8 cellular contexts compared by ENCODE assay signal in genomic region chr6:159973951-159974350, GRCh38. TPM values are rescaled to one million over a fixed set of nuclear protein-coding genes. Genes with fewer than 3 reads are reported as not detected.
A peak's percentile ranks its signal among the peaks of the same experiment; 100 is the strongest.
DNase-seq lines count a peak whose midpoint lies in the region; ATAC-seq and TF ChIP-seq lines count a peak whose summit lies in the region.

No MANE protein-coding gene starts in this region.

- POLR2A ChIA-PET in CD4-positive, alpha-beta T cell (lab: Charles Lee): interaction anchor here (0.9 to 1.7 kb wide), 5 partner anchors 9 to 247 kb away, joined by 3 to 5 read pairs (median 3); partner anchors contain the start of gene WTAP

- H3K27ac ChIP-seq in CD4-positive, alpha-beta T cell (ENCODE audit: low read depth, low read length): no peak overlapping the region
- H3K27ac ChIP-seq in body of pancreas: peak overlapping the region in 2 of 4 donors; percentile 28 to 50

- CTCF ChIA-PET in CD4-positive, alpha-beta T cell (lab: Charles Lee): interaction anchor here (0.8 kb wide), 1 partner anchor 271 kb away, joined by 3 read pairs; no protein-coding TSS in a partner anchor

- TF ChIP-seq CTCF in CD4-positive, alpha-beta T cell (IDR thresholded peaks at IDR 0.05): no peak
- TF ChIP-seq CTCF in body of pancreas (IDR thresholded peaks at IDR 0.05): no peak

- H3K27me3 ChIP-seq in CD4-positive, alpha-beta T cell (ENCODE audit: control insufficient read depth, insufficient read depth, low read length): no peaks in the 10 kb centered on the region
- no peaks in the 10 kb centered on the region for H3K27me3 ChIP-seq in body of pancreas

- no peaks in the 10 kb centered on the region for H3K27me3 Mint-ChIP-seq in CD4-positive, alpha-beta T cell

- no peaks in the 10 kb centered on the region for H3K36me3 ChIP-seq in body of pancreas (replicated peaks in 1 of 2; ENCODE audit: insufficient read depth in 1 of 2, low read depth in 2 of 2)

- H3K27ac Mint-ChIP-seq in CD4-positive, alpha-beta T cell: no peak overlapping the region

- TF ChIP-seq POLR2A in body of pancreas (IDR thresholded peaks at IDR 0.05): no peak

- no peaks in the 10 kb centered on the region for H3K9me3 ChIP-seq in CD4-positive, alpha-beta T cell (ENCODE audit: control insufficient read depth, low read length)
- no peaks in the 10 kb centered on the region for H3K9me3 ChIP-seq in body of pancreas

- 79 to 90% methylated on average over 2 of the region's 2 CpGs for WGBS in body of pancreas, 2 donors

- no peak overlapping the region for H3K4me3 ChIP-seq in body of pancreas

- no peak for ATAC-seq in CD4-positive, alpha-beta T cell (ENCODE audit: poor library complexity)
- ATAC-seq in GM19328 (IDR thresholded peaks at IDR 0.05; ENCODE audit: unreplicated experiment) (peak; percentile 37), HG03354 (IDR thresholded peaks at IDR 0.05; ENCODE audit: poor library complexity, severe bottlenecking, unreplicated experiment) (peak; percentile 55), body of pancreas (no peak)

- H3K4me1 Mint-ChIP-seq in CD4-positive, alpha-beta T cell (ENCODE audit: low read depth): peaks cover 89% of the 10 kb centered on the region

- no peak for DNase-seq in CD4-positive, alpha-beta T cell
- DNase-seq in SW480 (ENCODE audit: low spot score) (peak; percentile 65), iris pigment epithelial cell (ENCODE audit: low read depth) (peak; percentile 94), body of pancreas (no peak)
- no peak for DNase-seq in stimulated activated naive CD4-positive, alpha-beta T cell treated with Interleukin-2 at 50 U/mL for 16 hours (lab: John Stamatoyannopoulos, UW)
- no peak for DNase-seq in NK-92 treated with Interleukin-12 subunit alpha and Interleukin-12 subunit beta, amount 100 ng/mL, for 24 hours (lab: John Stamatoyannopoulos, UW)

- peak overlapping the region; percentile 21 for H3K4me3 Mint-ChIP-seq in CD4-positive, alpha-beta T cell

- intact Hi-C loops in CD4-positive, alpha-beta T cell (cut with DNase I, micrococcal nuclease): loop anchor here (5.0 kb wide), 1 partner anchor 38 kb away; no protein-coding TSS in a partner anchor
- intact Hi-C loops in body of pancreas (cut with DNase I): no loop called here

- H3K4me1 ChIP-seq in body of pancreas: peaks cover 68% of the 10 kb centered on the region

- peaks cover 5% of the 10 kb centered on the region for H3K36me3 Mint-ChIP-seq in CD4-positive, alpha-beta T cell (ENCODE audit: low read depth)

- no peaks in the 10 kb centered on the region for H3K9me3 Mint-ChIP-seq in CD4-positive, alpha-beta T cell

RNA-seq across cellular contexts. Expression of gene IGF2R, which starts 5.1 kb away (rescaled TPM):
- total RNA-seq in CD4-positive, alpha-beta T cell: 10 to 100 TPM; 43.8 to 46.7 TPM
- total RNA-seq in body of pancreas: 10 to 100 TPM; 50.8 TPM

Comparison
In these comparisons a context has a peak if more than half of its experiments do, and no peak if none do; other contexts are left out.
1. ATAC-seq: peak in GM19328 (single experiment) and HG03354 (single experiment); none in CD4-positive, alpha-beta T cell (single experiment) and body of pancreas (single experiment).
2. DNase-seq: peak in SW480 (single experiment) and iris pigment epithelial cell (single experiment); none in CD4-positive, alpha-beta T cell (0 of 10), body of pancreas (0 of 4), stimulated activated naive CD4-positive, alpha-beta T cell treated with Interleukin-2 at 50 U/mL for 16 hours (single experiment) and NK-92 treated with Interleukin-12 subunit alpha and Interleukin-12 subunit beta, amount 100 ng/mL, for 24 hours (single experiment).